In genomic region chr5:77777281-77777892, GRCh38 we compare ENCODE assay signal across 17 cellular contexts. TPM values are rescaled to one million over a fixed set of nuclear protein-coding genes. Genes with fewer than 3 reads are reported as not detected.
A peak's percentile ranks its signal among the peaks of the same experiment; 100 is the strongest.
DNase-seq lines count a peak whose midpoint lies in the region; ATAC-seq, FAIRE-seq and TF ChIP-seq lines count a peak whose summit lies in the region.
"Had no signal": no experiment of that assay in that cellular context is flagged by ENCODE, and none has a peak within 500 bp of the region (broad histone marks: within the 10 kb centered on the region; RNA-seq: fewer than 3 reads in every experiment).

No MANE protein-coding gene starts in this region.

- peaks cover 17% of the 10 kb centered on the region for H3K36me3 ChIP-seq in K562 (ENCODE audit: control insufficient read depth, insufficient read depth, low read length)
- H3K36me3 ChIP-seq: left ventricle myocardium inferior had no signal

- BruUV-seq in K562 (replicated peaks; lab: Mats Ljungman, UMichigan), result no TSS peak

- TF ChIP-seq EP300 in K562 (IDR thresholded peaks at IDR 0.05; ENCODE audit: low read length), result no peak

- peaks cover 38% of the 10 kb centered on the region for H3K79me2 ChIP-seq in K562 (ENCODE audit: control insufficient read depth, insufficient read depth, low read length)

- no peak for TF ChIP-seq CTCF in K562 (IDR thresholded peaks at IDR 0.05 in 2 of 3, conservative IDR thresholded peaks at IDR 0.05 in 1 of 3; ENCODE audit: insufficient read depth in 2 of 3, low read depth in 1 of 3, low read length in 3 of 3)
- TF ChIP-seq CTCF in neural crest cell (conservative IDR thresholded peaks at IDR 0.05), result no peak

- H3K27me3 ChIP-seq in K562 (ENCODE audit: control insufficient read depth in 2 of 2, insufficient read depth in 2 of 2, low read length in 2 of 2), result no peaks in the 10 kb centered on the region
- H3K27me3 ChIP-seq: spleen had no signal

- H4K20me1 ChIP-seq in K562 (replicated peaks; ENCODE audit: control insufficient read depth, insufficient read depth, low read length), result no peaks in the 10 kb centered on the region

- no peaks in the 10 kb centered on the region for H3K9me1 ChIP-seq in K562 (ENCODE audit: control insufficient read depth, insufficient read depth, low read length)

- no peak overlapping the region for H3K4me3 ChIP-seq in K562

- no peaks in the 10 kb centered on the region for H3K9me3 Mint-ChIP-seq in neural crest cell

- intact Hi-C loops in K562 (cut with micrococcal nuclease), result no loop called here

- H3K9me3 ChIP-seq in K562 (replicated peaks; ENCODE audit: control insufficient read depth, insufficient read depth, low read depth, low read length), result no peaks in the 10 kb centered on the region
- H3K9me3 ChIP-seq: left ventricle myocardium inferior, spleen had no signal

- peak; percentile 40 for DNase-seq in NCI-H82 (lab: John Stamatoyannopoulos, UW)
- DNase-seq in NCI-H82 treated with DMSO at 0.1 percent for 48 hours (lab: John Stamatoyannopoulos, UW; ENCODE audit: unreplicated experiment), result no peak
- DNase-seq in NCI-H226, result peak; percentile 30
- DNase-seq in K562 (ENCODE audit: extremely low read depth in 1 of 4, low spot score in 3 of 4), result no peak
- DNase-seq in neural crest cell (ENCODE audit: low read depth, low spot score), result no peak
- DNase-seq in OCI-M2 (lab: John Stamatoyannopoulos, UW; ENCODE audit: unreplicated experiment), result no peak
- no peak for DNase-seq in cortex of kidney (lab: John Stamatoyannopoulos, UW)
- DNase-seq: activated CD4-positive, alpha-beta T cell treated with anti-CD3 and anti-CD28 coated beads, Interleukin-2, amount 50 U/mL, for 1 hour; anterior cingulate cortex; left ventricle myocardium inferior; NCI-H1417 treated with DMSO at 0.1 percent for 48 hours; NCI-H526 treated with DMSO at 0.1 percent for 48 hours; occipital lobe; spleen had no signal

- no peak for FAIRE-seq in K562 (lab: Jason Lieb, UNC)
- FAIRE-seq: A204.1, D721Med had no signal

- POLR2A ChIA-PET in K562 (lab: Yijun Ruan, JAX), result no interaction called here

- H3K4me2 ChIP-seq in K562 (ENCODE audit: insufficient read depth, low read length), result no peak overlapping the region

- no peak for TF ChIP-seq POLR2A in K562 (conservative IDR thresholded peaks at IDR 0.05)

- H2AFZ ChIP-seq in K562 (ENCODE audit: low read depth, low read length), result no peak overlapping the region

- CTCF ChIA-PET in K562 (lab: Yijun Ruan, JAX; ENCODE audit: low intra/inter-chr PET ratio), result no interaction called here

- peak overlapping the region; percentile 87 for H3K4me3 Mint-ChIP-seq in neural crest cell

- WGBS in K562 (ENCODE audit: insufficient coverage, low coverage, missing lambda C conversion rate), result 93% methylated on average over 6 of the region's 11 CpGs

- no peaks in the 10 kb centered on the region for H3K36me3 Mint-ChIP-seq in neural crest cell (ENCODE audit: low read depth)

- ATAC-seq in K562 (no peak), HG02571 (IDR thresholded peaks at IDR 0.05; ENCODE audit: unreplicated experiment) (no peak)

- no peaks in the 10 kb centered on the region for H3K27me3 Mint-ChIP-seq in neural crest cell (ENCODE audit: low read depth)

- H3K4me1 ChIP-seq in K562 (replicated peaks in 1 of 2; ENCODE audit: control insufficient read depth in 2 of 2, insufficient read depth in 2 of 2, low read length in 2 of 2), result peaks cover 9 to 15% of the 10 kb centered on the region in 2 experiments; a peak in 3 of 5 replicates

- TF ChIP-seq RAD21 in K562 (CRISPR knock-in tag; conservative IDR thresholded peaks at IDR 0.05 in 1 of 2, IDR thresholded peaks at IDR 0.05 in 1 of 2), result no peak

- in situ Hi-C loops in K562 (cut with MboI), result no loop called here

- H3K9ac ChIP-seq in K562 (ENCODE audit: insufficient read depth in 1 of 2, low read depth in 2 of 2, low read length in 2 of 2), result no peak overlapping the region

- no peak overlapping the region for H3K27ac Mint-ChIP-seq in neural crest cell (ENCODE audit: unreplicated experiment)

- H3K4me1 Mint-ChIP-seq in neural crest cell, result peaks cover 36% of the 10 kb centered on the region

- no peak overlapping the region for H3K27ac ChIP-seq in K562 (ENCODE audit: extremely low read depth, low read depth, low read length)

TF ChIP-seq in K562, 482 proteins besides CTCF, POLR2A, EP300 and RAD21:
- no peak for TF ChIP-seq ZNF766 (CRISPR knock-in tag; conservative IDR thresholded peaks at IDR 0.05)
- TF ChIP-seq, protein P1, sequence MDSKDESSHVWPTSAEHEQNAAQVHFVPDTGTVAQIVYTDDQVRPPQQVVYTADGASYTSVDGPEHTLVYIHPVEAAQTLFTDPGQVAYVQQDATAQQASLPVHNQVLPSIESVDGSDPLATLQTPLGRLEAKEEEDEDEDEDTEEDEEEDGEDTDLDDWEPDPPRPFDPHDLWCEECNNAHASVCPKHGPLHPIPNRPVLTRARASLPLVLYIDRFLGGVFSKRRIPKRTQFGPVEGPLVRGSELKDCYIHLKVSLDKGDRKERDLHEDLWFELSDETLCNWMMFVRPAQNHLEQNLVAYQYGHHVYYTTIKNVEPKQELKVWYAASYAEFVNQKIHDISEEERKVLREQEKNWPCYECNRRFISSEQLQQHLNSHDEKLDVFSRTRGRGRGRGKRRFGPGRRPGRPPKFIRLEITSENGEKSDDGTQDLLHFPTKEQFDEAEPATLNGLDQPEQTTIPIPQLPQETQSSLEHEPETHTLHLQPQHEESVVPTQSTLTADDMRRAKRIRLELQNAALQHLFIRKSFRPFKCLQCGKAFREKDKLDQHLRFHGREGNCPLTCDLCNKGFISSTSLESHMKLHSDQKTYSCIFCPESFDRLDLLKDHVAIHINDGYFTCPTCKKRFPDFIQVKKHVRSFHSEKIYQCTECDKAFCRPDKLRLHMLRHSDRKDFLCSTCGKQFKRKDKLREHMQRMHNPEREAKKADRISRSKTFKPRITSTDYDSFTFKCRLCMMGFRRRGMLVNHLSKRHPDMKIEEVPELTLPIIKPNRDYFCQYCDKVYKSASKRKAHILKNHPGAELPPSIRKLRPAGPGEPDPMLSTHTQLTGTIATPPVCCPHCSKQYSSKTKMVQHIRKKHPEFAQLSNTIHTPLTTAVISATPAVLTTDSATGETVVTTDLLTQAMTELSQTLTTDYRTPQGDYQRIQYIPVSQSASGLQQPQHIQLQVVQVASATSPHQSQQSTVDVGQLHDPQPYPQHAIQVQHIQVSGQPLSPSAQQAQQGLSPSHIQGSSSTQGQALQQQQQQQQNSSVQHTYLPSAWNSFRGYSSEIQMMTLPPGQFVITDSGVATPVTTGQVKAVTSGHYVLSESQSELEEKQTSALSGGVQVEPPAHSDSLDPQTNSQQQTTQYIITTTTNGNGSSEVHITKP (IDR thresholded peaks at IDR 0.05; ENCODE audit: partially characterized antibody), result peak; percentile 83
- peak; percentile 21; the same call in 1 of the 2 replicates for TF ChIP-seq ATF3 (IDR thresholded peaks at IDR 0.05)
- no peak for TF ChIP-seq ATF3 (CRISPR knock-in tag; conservative IDR thresholded peaks at IDR 0.05)

RNA-seq across cellular contexts. Expression of gene TBCA, which starts 1.2 kb away (rescaled TPM):
- total RNA-seq in K562 (2011; cell fraction: chromatin; rRNA removed; ENCODE audit: low replicate concordance), result 8.1 and 28.0 TPM in 2 replicates
- total RNA-seq in K562 (2011; cell fraction: nucleolus; rRNA removed), result 11.3 and 12.1 TPM in 2 replicates
- total RNA-seq in K562 (2011; cell fraction: nucleoplasm; rRNA removed), result 23.6 and 28.9 TPM in 2 replicates
- total RNA-seq in K562 (2014; rRNA removed) (200 and 293 TPM in 2 replicates), K562 (2014; rRNA removed; fragmentation: Illumina TruSeq; extraction: Trizol) (274 and 305 TPM in 2 replicates), K562 (2015; rRNA removed; fragmentation: Illumina TruSeq; extraction: Trizol) (315 and 336 TPM in 2 replicates), K562 (2021) (267 and 288 TPM in 2 replicates), neural crest cell (286 and 305 TPM in 2 replicates)
- polyA plus RNA-seq in K562 (2011; rRNA removed) (119 and 164 TPM in 2 replicates), K562 (2014; fragmentation: Illumina TruSeq; extraction: Trizol) (308 and 334 TPM in 2 replicates), K562 (2014; fragmentation: Nextera tagmentation; extraction: Ambion mirVana) (100 to 1,000 TPM; 588 to 661 TPM), K562 (2014; rRNA removed) (596 and 618 TPM in 2 replicates)
- 25.0 and 59.7 TPM in 2 replicates for polyA plus RNA-seq in K562 (2011; cell fraction: cytosol; rRNA removed)
- 26.6 and 38.8 TPM in 2 replicates for polyA plus RNA-seq in K562 (2011; cell fraction: nucleus; rRNA removed)
- polyA plus RNA-seq in K562 (2012), result 258 and 421 TPM in 2 replicates
- polyA minus RNA-seq in K562 (2011; rRNA and poly(A)+ RNA removed), result 42.7 and 54.8 TPM in 2 replicates
- 36.1 and 53.5 TPM in 2 replicates for polyA minus RNA-seq in K562 (2011; cell fraction: cytosol; rRNA and poly(A)+ RNA removed)
- 7.1 and 16.2 TPM in 2 replicates for polyA minus RNA-seq in K562 (2011; cell fraction: nucleus; rRNA and poly(A)+ RNA removed)

Comparison
In these comparisons a context has a peak if more than half of its experiments do, and no peak if none do; other contexts are left out.
1. DNase-seq: peak in NCI-H82 (single experiment) and NCI-H226 (single experiment); none in NCI-H82 treated with DMSO at 0.1 percent for 48 hours (single experiment), K562 (0 of 4), neural crest cell (single experiment), OCI-M2 (single experiment) and cortex of kidney (single experiment).